ENCODE assay signal across 26 cellular contexts in the genomic region with DNA sequence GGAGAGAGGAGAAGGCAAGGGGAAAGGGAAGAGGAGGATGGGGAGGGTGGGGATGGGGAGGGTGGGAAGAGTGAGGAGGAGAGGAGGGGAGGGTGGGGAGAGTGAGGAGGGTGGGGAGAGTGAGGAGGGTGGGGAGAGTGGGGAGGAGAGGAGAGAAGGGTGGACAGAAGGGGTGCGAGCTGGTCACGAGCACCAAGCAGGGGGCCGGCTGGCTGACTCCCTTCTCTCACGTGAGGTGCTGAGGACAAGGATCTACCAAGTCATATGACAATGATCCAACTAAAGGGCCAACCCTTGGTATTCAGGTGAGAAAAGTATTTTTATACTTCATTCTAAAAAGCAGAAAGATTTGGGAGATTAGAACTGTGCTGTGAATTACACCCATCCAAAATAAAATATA.
"Had no signal": no experiment of that assay in that cellular context is flagged by ENCODE, and none has a peak within 500 bp of the region (broad histone marks: within the 10 kb centered on the region; RNA-seq: fewer than 3 reads in every experiment).

No MANE protein-coding gene starts in this region.

- DNase-seq: stimulated activated CD4-positive, alpha-beta T cell treated with anti-CD3 and anti-CD28 coated beads, Interleukin-2, amount 100 ng/mL, for 48 hours; stimulated activated CD4-positive, alpha-beta T cell treated with anti-CD3 and anti-CD28 coated beads, Interleukin-4, amount 100 ng/mL, for 1 hour; stimulated activated CD4-positive, alpha-beta T cell treated with anti-CD3 and anti-CD28 coated beads, Interleukin-4, amount 100 ng/mL, for 24 hours; stimulated activated CD4-positive, alpha-beta T cell treated with anti-CD3 and anti-CD28 coated beads, Interleukin-4, amount 100 ng/mL, for 4 hours; stimulated activated CD8-positive, alpha-beta memory T cell treated with anti-CD3 and anti-CD28 coated beads, Interleukin-4, amount 100 ng/mL, for 48 hours; stimulated activated naive B cell treated with anti-CD40 and anti-IgM and Interleukin-4, amounts not matched to agents 10 μg/mL and 1 μg/mL and 100 μg/mL, for 72 hours; stimulated activated naive CD4-positive, alpha-beta T cell; stimulated activated naive CD4-positive, alpha-beta T cell treated with Interleukin-2 at 50 U/mL for 16 hours; stimulated activated naive CD8-positive, alpha-beta T cell treated with anti-CD3 and anti-CD28 coated beads, Interleukin-15, amount 100 ng/mL, for 72 hours; stimulated activated naive CD8-positive, alpha-beta T cell treated with anti-CD3 and anti-CD28 coated beads, Interleukin-15, Interleukin-2, amounts not matched to agents 100 U/mL and 50 U/mL, for 24 hours; stomach; substantia nigra; testis; thyroid gland; tibial artery; transverse colon; trophoblast cell; upper lobe of left lung; upper lobe of right lung; uterus had no signal

- H3K4me3 ChIP-seq: stomach, suprapubic skin, testis, thoracic aorta, thyroid gland, tibial artery, tibial nerve, transverse colon, upper lobe of left lung, upper lobe of right lung, uterus, vagina had no signal

- H3K27ac ChIP-seq: stomach, suprapubic skin, thyroid gland, tibial nerve, upper lobe of left lung, upper lobe of right lung, uterus, vagina had no signal

- H3K9me3 ChIP-seq: stomach, suprapubic skin, testis, thoracic aorta, thyroid gland, tibial artery, transverse colon, upper lobe of left lung, upper lobe of right lung, uterus, vagina had no signal

- H3K36me3 ChIP-seq: thyroid gland, uterus had no signal

- H3K27me3 ChIP-seq: stomach, suprapubic skin, testis, thyroid gland, tibial artery, tibial nerve, transverse colon, upper lobe of left lung, upper lobe of right lung, uterus, vagina had no signal

- H3K4me1 ChIP-seq: uterus had no signal

- ATAC-seq: stimulated activated effector memory CD8-positive, alpha-beta T cell treated with anti-CD3 and anti-CD28 coated beads, Interleukin-12 subunit alpha, Interleukin-12 subunit beta, amount 100 ng/mL, for 72 hours; stimulated activated memory B cell treated with anti-CD40 and anti-IgM and Interleukin-4, amounts not matched to agents 10 μg/mL and 1 μg/mL and 100 μg/mL, for 72 hours; stimulated activated naive B cell treated with anti-CD40 and anti-IgM and Interleukin-4, amounts not matched to agents 10 μg/mL and 1 μg/mL and 100 μg/mL, for 72 hours; stimulated activated naive CD8-positive, alpha-beta T cell treated with anti-CD3 and anti-CD28 coated beads, Interleukin-15, amount 100 ng/mL, for 72 hours; stimulated activated naive CD8-positive, alpha-beta T cell treated with anti-CD3 and anti-CD28 coated beads, Interleukin-15, Interleukin-2, amounts not matched to agents 100 U/mL and 50 U/mL, for 24 hours; upper lobe of right lung had no signal
